11 cellular contexts compared by ENCODE assay signal in the genomic region with DNA sequence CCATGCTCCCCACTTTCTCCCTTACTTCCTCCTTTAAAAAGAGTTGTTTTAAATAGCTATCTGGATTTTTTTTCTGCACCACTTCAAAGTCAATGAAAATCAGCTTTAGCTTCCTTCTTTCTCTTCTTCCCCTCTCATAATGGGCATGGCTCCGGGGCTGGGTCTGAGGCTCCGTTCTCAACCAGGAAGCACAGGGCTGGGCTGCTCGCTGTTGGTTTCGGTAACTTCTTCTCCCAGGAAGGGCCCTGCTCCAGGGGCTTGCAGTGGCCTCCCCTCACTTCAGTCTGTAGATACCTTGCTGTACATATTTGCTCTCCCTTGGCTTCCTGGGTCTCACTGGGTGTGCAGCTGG. TPM values are rescaled to one million over a fixed set of nuclear protein-coding genes. Genes with fewer than 3 reads are reported as not detected.
DNase-seq lines count a peak whose midpoint lies in the region; ATAC-seq and TF ChIP-seq lines count a peak whose summit lies in the region.
"Had no signal": no experiment of that assay in that cellular context is flagged by ENCODE, and none has a peak within 500 bp of the region (broad histone marks: within the 10 kb centered on the region; RNA-seq: fewer than 3 reads in every experiment).

No MANE protein-coding gene starts in this region.

- no peak overlapping the region for H3K18ac ChIP-seq in IMR-90 (ENCODE audit: low read depth, low read length)

- H3K9me3 ChIP-seq in IMR-90 (ENCODE audit: control insufficient read depth, insufficient read depth, low read length) (no peaks in the 10 kb centered on the region), mucosa of descending colon (no peaks in the 10 kb centered on the region)
- H3K9me3 ChIP-seq: psoas muscle had no signal

- TF ChIP-seq CTCF in IMR-90 (conservative IDR thresholded peaks at IDR 0.05; ENCODE audit: low read depth, low read length) = no peak
- no peak for TF ChIP-seq CTCF in activated CD8-positive, alpha-beta T cell treated with anti-CD3 and anti-CD28 coated beads for 36 hours (IDR thresholded peaks at IDR 0.05)
- TF ChIP-seq CTCF in mucosa of descending colon (IDR thresholded peaks at IDR 0.05) = no peak
- TF ChIP-seq CTCF in progenitor cell of endocrine pancreas (IDR thresholded peaks at IDR 0.05; ENCODE audit: unreplicated experiment) = no peak

- H3K27me3 Mint-ChIP-seq in activated CD8-positive, alpha-beta T cell treated with anti-CD3 and anti-CD28 coated beads for 36 hours = no peaks in the 10 kb centered on the region
- H3K27me3 Mint-ChIP-seq in progenitor cell of endocrine pancreas = no peaks in the 10 kb centered on the region

- in situ Hi-C loops in IMR-90 (cut with MboI; ENCODE audit: low sequenced_read_pairs) = no loop called here

- no peak overlapping the region for H2AK5ac ChIP-seq in IMR-90 (ENCODE audit: low read depth, low read length)

- H3K9ac ChIP-seq in IMR-90 (ENCODE audit: low read depth, low read length) = no peak overlapping the region

- dilution Hi-C loops in IMR-90 (cut with HindIII; ENCODE audit: low sequenced_read_pairs, unreplicated experiment) = no loop called here

- H4K8ac ChIP-seq in IMR-90 (ENCODE audit: low read depth in 2 of 2, low read length in 2 of 2) = no peak overlapping the region

- no peak overlapping the region for H3K14ac ChIP-seq in IMR-90 (replicated peaks; ENCODE audit: low read depth, low read length)

- H2AFZ ChIP-seq in IMR-90 (replicated peaks; ENCODE audit: low read length, poor library complexity) = no peak overlapping the region

- no peak overlapping the region for H2BK5ac ChIP-seq in IMR-90 (ENCODE audit: low read depth, low read length, poor library complexity, severe bottlenecking)

- no peak overlapping the region for H3K4ac ChIP-seq in IMR-90 (ENCODE audit: low read depth, low read length)

- ATAC-seq in IMR-90 (ENCODE audit: low read depth) (no peak), mucosa of descending colon (peak; percentile 45), HG02678 (IDR thresholded peaks at IDR 0.05; ENCODE audit: unreplicated experiment) (no peak)
- no peak for ATAC-seq in activated CD8-positive, alpha-beta T cell treated with anti-CD3 and anti-CD28 coated beads for 36 hours
- ATAC-seq: psoas muscle had no signal

- TF ChIP-seq RAD21 in IMR-90 (IDR thresholded peaks at IDR 0.05; ENCODE audit: low read length) = no peak

- H3K27ac ChIP-seq in IMR-90 (ENCODE audit: insufficient read depth, low read length) = no peak overlapping the region
- H3K27ac ChIP-seq: psoas muscle had no signal

- H3K36me3 ChIP-seq in IMR-90 (ENCODE audit: control insufficient read depth, insufficient read depth, low read length) (no peaks in the 10 kb centered on the region; the same call in 1 of the 2 replicates), mucosa of descending colon (ENCODE audit: low read depth) (no peaks in the 10 kb centered on the region)

- no peaks in the 10 kb centered on the region for H3K27me3 ChIP-seq in IMR-90 (ENCODE audit: control insufficient read depth, insufficient read depth, low read length)

- peaks cover 2% of the 10 kb centered on the region for H3K36me3 Mint-ChIP-seq in activated CD8-positive, alpha-beta T cell treated with anti-CD3 and anti-CD28 coated beads for 36 hours (ENCODE audit: low read depth)
- H3K36me3 Mint-ChIP-seq in progenitor cell of endocrine pancreas (ENCODE audit: insufficient read depth) = no peaks in the 10 kb centered on the region

- intact Hi-C loops in IMR-90 (cut with micrococcal nuclease) (no loop called here), mucosa of descending colon (cut with DNase I, micrococcal nuclease) (no loop called here)
- intact Hi-C loops in activated CD8-positive, alpha-beta T cell treated with anti-CD3 and anti-CD28 coated beads for 36 hours (cut with micrococcal nuclease) = no loop called here

- no peak overlapping the region for H3K56ac ChIP-seq in IMR-90 (ENCODE audit: extremely low read depth, insufficient read depth, low read length)

- H3K9me1 ChIP-seq in IMR-90 (ENCODE audit: insufficient read depth, low read length) = peaks cover 64% of the 10 kb centered on the region

- CTCF ChIA-PET in IMR-90 (lab: Yijun Ruan, JAX) = interaction anchor here (1.3 kb wide), 1 partner anchor 15 kb away, joined by 3 read pairs; no protein-coding TSS in a partner anchor
- CTCF ChIA-PET in activated CD8-positive, alpha-beta T cell treated with anti-CD3 and anti-CD28 coated beads for 36 hours (lab: Charles Lee) = interaction anchor here (1.1 to 1.5 kb wide), 6 partner anchors 9 to 154 kb away, joined by 3 to 4 read pairs (median 4); no protein-coding TSS in a partner anchor

- DNase-seq in CD1c-positive myeloid dendritic cell (ENCODE audit: extremely low spot score) = peak; percentile 82
- no peak for DNase-seq in IMR-90
- no peak for DNase-seq in activated CD8-positive, alpha-beta T cell treated with anti-CD3 and anti-CD28 coated beads for 36 hours
- DNase-seq in mucosa of descending colon = peak; percentile 71 to 79 (median 71)
- DNase-seq in progenitor cell of endocrine pancreas (ENCODE audit: low spot score, unreplicated experiment) = no peak
- no peak for DNase-seq in NCI-H2029 treated with DMSO at 0.1 percent for 48 hours (lab: John Stamatoyannopoulos, UW)
- DNase-seq: DMS 273 treated with DMSO at 0.1 percent for 48 hours, NCI-H1105, psoas muscle, trophoblast cell had no signal

- H2BK120ac ChIP-seq in IMR-90 (ENCODE audit: low read depth, low read length) = no peak overlapping the region

- no TSS peak for BruUV-seq in IMR-90 (replicated peaks; lab: Mats Ljungman, UMichigan)

- peaks cover 79% of the 10 kb centered on the region for H4K20me1 ChIP-seq in IMR-90 (ENCODE audit: insufficient read depth, low read length)

- POLR2A ChIA-PET in IMR-90 (lab: Charles Lee; ENCODE audit: unreplicated experiment) = no interaction called here
- POLR2A ChIA-PET in activated CD8-positive, alpha-beta T cell treated with anti-CD3 and anti-CD28 coated beads for 36 hours (lab: Charles Lee) = interaction anchor here (0.8 to 1.3 kb wide), 3 partner anchors 10 to 54 kb away, joined by 3 to 5 read pairs (median 3); no protein-coding TSS in a partner anchor

- H3K4me3 ChIP-seq in IMR-90 (ENCODE audit: insufficient read depth, low read depth, low read length) (no peak overlapping the region), mucosa of descending colon (no peak overlapping the region)
- H3K4me3 ChIP-seq: psoas muscle had no signal

- no peak overlapping the region for H3K4me2 ChIP-seq in IMR-90 (ENCODE audit: low read depth, low read length)

- H3K79me1 ChIP-seq in IMR-90 (ENCODE audit: low read depth in 1 of 2, low read length in 2 of 2) = peaks cover 11 to 91% of the 10 kb centered on the region in 2 experiments

- H2BK20ac ChIP-seq in IMR-90 (ENCODE audit: low read depth, low read length) = no peak overlapping the region

- H3K4me1 Mint-ChIP-seq in activated CD8-positive, alpha-beta T cell treated with anti-CD3 and anti-CD28 coated beads for 36 hours (ENCODE audit: low read depth) = peaks cover 34% of the 10 kb centered on the region
- H3K4me1 Mint-ChIP-seq in progenitor cell of endocrine pancreas (ENCODE audit: low read depth) = peaks cover 9% of the 10 kb centered on the region

- no peak overlapping the region for H2BK15ac ChIP-seq in IMR-90 (ENCODE audit: low read depth, low read length)

- no peak overlapping the region for H3K4me3 Mint-ChIP-seq in activated CD8-positive, alpha-beta T cell treated with anti-CD3 and anti-CD28 coated beads for 36 hours
- H3K4me3 Mint-ChIP-seq in progenitor cell of endocrine pancreas (ENCODE audit: low read depth) = no peak overlapping the region

- no peak overlapping the region for H4K5ac ChIP-seq in IMR-90 (ENCODE audit: low read depth, low read length)

- no peak overlapping the region for H2AK9ac ChIP-seq in IMR-90 (replicated peaks; ENCODE audit: low read depth, low read length, poor library complexity)

- no peaks in the 10 kb centered on the region for H3K9me3 Mint-ChIP-seq in activated CD8-positive, alpha-beta T cell treated with anti-CD3 and anti-CD28 coated beads for 36 hours
- H3K9me3 Mint-ChIP-seq in progenitor cell of endocrine pancreas (ENCODE audit: low read depth) = no peaks in the 10 kb centered on the region

- no CpG with 5 or more reads among the region's 4 CpGs for WGBS in IMR-90 (ENCODE audit: extremely low coverage in 2 of 2, insufficient read length in 1 of 2), 2 experiments

- TF ChIP-seq POLR2A in IMR-90 (IDR thresholded peaks at IDR 0.05; ENCODE audit: low read depth, low read length) = no peak

- H4K91ac ChIP-seq in IMR-90 (ENCODE audit: insufficient read depth, low read depth, low read length) = no peak overlapping the region

- H3K4me1 ChIP-seq in IMR-90 (ENCODE audit: control insufficient read depth, insufficient read depth, low read length) (peaks cover 34% of the 10 kb centered on the region), mucosa of descending colon (ENCODE audit: low read depth) (peaks cover 45% of the 10 kb centered on the region)
- H3K4me1 ChIP-seq: psoas muscle had no signal

- 0 out of 2 replicates have a peak overlapping the region, but pooled peaks have one; percentile 5 for H3K23ac ChIP-seq in IMR-90 (ENCODE audit: low read depth, low read length)

- H3K27ac Mint-ChIP-seq in activated CD8-positive, alpha-beta T cell treated with anti-CD3 and anti-CD28 coated beads for 36 hours = peak overlapping the region; percentile 21
- H3K27ac Mint-ChIP-seq in progenitor cell of endocrine pancreas = no peak overlapping the region

TF ChIP-seq in IMR-90, 13 proteins besides CTCF, POLR2A, EP300 and RAD21 (continues in another document):
- TF ChIP-seq ELK1 (IDR thresholded peaks at IDR 0.05; ENCODE audit: borderline replicate concordance, low read depth, low read length) (no peak), BHLHE40 (IDR thresholded peaks at IDR 0.05; ENCODE audit: low read depth, low read length) (no peak), MXI1 (IDR thresholded peaks at IDR 0.05; ENCODE audit: borderline replicate concordance, low read depth, low read length) (no peak), CEBPB (IDR thresholded peaks at IDR 0.05; ENCODE audit: low read depth, low read length) (no peak), SMC3 (IDR thresholded peaks at IDR 0.05; ENCODE audit: low read depth, low read length) (no peak)

RNA-seq across cellular contexts. Expression of gene MICAL2, which starts 23.8 kb away (rescaled TPM):
- total RNA-seq in IMR-90 (2012; rRNA removed) (285 and 336 TPM in 2 replicates), mucosa of descending colon (100 to 1,000 TPM; 263 to 384 (median 312) TPM), progenitor cell of endocrine pancreas (8.3 and 10.0 TPM in 2 replicates)
- 141 and 170 TPM in 2 replicates for polyA plus RNA-seq in IMR-90 (2012; rRNA removed)
- 63.9 and 84.9 TPM in 2 replicates for polyA plus RNA-seq in IMR-90 (2012; cell fraction: cytosol; rRNA removed)
- polyA plus RNA-seq in IMR-90 (2012; cell fraction: nucleus; rRNA removed; ENCODE audit: low replicate concordance) = 109 and 162 TPM in 2 replicates
- total RNA-seq in activated CD8-positive, alpha-beta T cell treated with anti-CD3 and anti-CD28 coated beads for 36 hours = 100 to 1,000 TPM in 1 of 2 experiments, 10 to 100 TPM in 1; 99.8 to 105 TPM

Comparison
In these comparisons a context has a peak if more than half of its experiments do, and no peak if none do; other contexts are left out.
1. DNase-seq: peak in CD1c-positive myeloid dendritic cell (single experiment) and mucosa of descending colon (3 of 3); none in IMR-90 (single experiment), activated CD8-positive, alpha-beta T cell treated with anti-CD3 and anti-CD28 coated beads for 36 hours (single experiment), progenitor cell of endocrine pancreas (single experiment) and NCI-H2029 treated with DMSO at 0.1 percent for 48 hours (single experiment).